Comparison of ENCODE assay signal across 28 cellular contexts in genomic region chr10:77400041-77400440, GRCh38.
DNase-seq lines count a peak whose midpoint lies in the region; ATAC-seq and TF ChIP-seq lines count a peak whose summit lies in the region.
"Had no signal": no experiment of that assay in that cellular context is flagged by ENCODE, and none has a peak within 500 bp of the region (broad histone marks: within the 10 kb centered on the region; RNA-seq: fewer than 3 reads in every experiment).

No MANE protein-coding gene starts in this region.

- H3K27ac ChIP-seq in gastroesophageal sphincter = peak overlapping the region in 3 of 4 donors; percentile 2 to 35 (median 13)
- H3K27ac ChIP-seq in effector memory CD4-positive, alpha-beta T cell (ENCODE audit: insufficient read depth, low read length, poor library complexity, severe bottlenecking) = no peak overlapping the region
- no peak overlapping the region for H3K27ac ChIP-seq in SJCRH30
- H3K27ac ChIP-seq: colonic mucosa, ovary had no signal

- H3K4me3 ChIP-seq in gastroesophageal sphincter (no peak overlapping the region), SJCRH30 (no peak overlapping the region)
- no peak overlapping the region for H3K4me3 ChIP-seq in effector memory CD4-positive, alpha-beta T cell (ENCODE audit: insufficient read depth, low read depth, low read length, poor library complexity, severe bottlenecking)
- H3K4me3 ChIP-seq: colonic mucosa, ovary, smooth muscle cell had no signal

- H3K4me1 ChIP-seq in gastroesophageal sphincter (peaks cover 0 to 20% (median 0%) of the 10 kb centered on the region in 3 donors), SJCRH30 (peaks cover 28% of the 10 kb centered on the region)
- no peaks in the 10 kb centered on the region for H3K4me1 ChIP-seq in effector memory CD4-positive, alpha-beta T cell (ENCODE audit: control insufficient read depth, insufficient read depth, low read length, poor library complexity, severe bottlenecking)
- H3K4me1 ChIP-seq: colonic mucosa had no signal

- peak; percentile 27 for DNase-seq in NCI-H2029 (lab: John Stamatoyannopoulos, UW)
- no peak for DNase-seq in NCI-H2029 treated with DMSO at 0.1 percent for 48 hours (lab: John Stamatoyannopoulos, UW)
- peak; percentile 45 for DNase-seq in NCI-H345 treated with DMSO at 0.1 percent for 48 hours (lab: John Stamatoyannopoulos, UW; ENCODE audit: unreplicated experiment)
- no peak for DNase-seq in effector memory CD4-positive, alpha-beta T cell
- DNase-seq in SJCRH30 = no peak
- DNase-seq: activated B cell treated with CpG ODN at 0.5 μM for 24 hours; activated CD4-positive, alpha-beta T cell treated with anti-CD3 and anti-CD28 coated beads, Interleukin-2, amount 50 U/mL, for 1 hour; activated gamma-delta T cell; activated naive CD8-positive, alpha-beta T cell treated with anti-CD3 and anti-CD28 coated beads, Interleukin-2, amount 10 ng/mL, durations not matched to agents 7 days and 5 days; activated T-cell treated with anti-CD3 and anti-CD28 coated beads, Interleukin-2, amount 50 U/mL, for 24 hours; aorta; CD4-positive, alpha-beta T cell; colonic mucosa; effector CD4-positive, alpha-beta T cell; Karpas-422; left colon; mammary epithelial cell; NCI-H187 treated with DMSO at 0.1 percent for 48 hours; NCI-H510A; ovary; PC-3; retina; SK-N-SH; stimulated activated naive CD4-positive, alpha-beta T cell had no signal

- TF ChIP-seq EP300 in gastroesophageal sphincter (IDR thresholded peaks at IDR 0.05) = no peak

- TF ChIP-seq CTCF in gastroesophageal sphincter (IDR thresholded peaks at IDR 0.05) = no peak

- no peak for TF ChIP-seq POLR2A in gastroesophageal sphincter (IDR thresholded peaks at IDR 0.05)

- ATAC-seq in gastroesophageal sphincter = no peak
- ATAC-seq in GM18867 (IDR thresholded peaks at IDR 0.05; ENCODE audit: unreplicated experiment) = no peak
- ATAC-seq: left colon; natural killer cell treated with Interleukin-12 subunit alpha and Interleukin-12 subunit beta and Interleukin-15 and Interleukin-18, amount 100 ng/mL, for 72 hours had no signal

- H3K27me3 ChIP-seq in gastroesophageal sphincter (no peaks in the 10 kb centered on the region), SJCRH30 (no peaks in the 10 kb centered on the region)
- no peaks in the 10 kb centered on the region for H3K27me3 ChIP-seq in effector memory CD4-positive, alpha-beta T cell (replicated peaks; ENCODE audit: control insufficient read depth, insufficient read depth, low read length, poor library complexity, severe bottlenecking)
- H3K27me3 ChIP-seq: colonic mucosa, ovary had no signal

- H3K9me3 ChIP-seq in gastroesophageal sphincter = no peaks in the 10 kb centered on the region
- no peaks in the 10 kb centered on the region for H3K9me3 ChIP-seq in effector memory CD4-positive, alpha-beta T cell (ENCODE audit: control insufficient read depth, low read length)
- H3K9me3 ChIP-seq in SJCRH30 (replicated peaks) = no peaks in the 10 kb centered on the region
- H3K9me3 ChIP-seq: colonic mucosa, ovary, SK-N-SH had no signal

- WGBS in gastroesophageal sphincter (ENCODE audit: low coverage in 1 of 2), 2 donors = 33 to 60% methylated on average over 1 to 4 of the region's 4 CpGs

- H3K36me3 ChIP-seq in gastroesophageal sphincter = peaks cover 0 to 14% of the 10 kb centered on the region in 2 donors
- no peaks in the 10 kb centered on the region for H3K36me3 ChIP-seq in effector memory CD4-positive, alpha-beta T cell (ENCODE audit: control insufficient read depth, insufficient read depth, low read length)
- no peaks in the 10 kb centered on the region for H3K36me3 ChIP-seq in SJCRH30
- H3K36me3 ChIP-seq: colonic mucosa, ovary had no signal

Comparison
In these comparisons a context has a peak if more than half of its experiments do, and no peak if none do; other contexts are left out.
1. DNase-seq: peak in NCI-H2029 (single experiment) and NCI-H345 treated with DMSO at 0.1 percent for 48 hours (single experiment); none in NCI-H2029 treated with DMSO at 0.1 percent for 48 hours (single experiment), effector memory CD4-positive, alpha-beta T cell (0 of 3) and SJCRH30 (0 of 2).
2. H3K27ac ChIP-seq: peak in gastroesophageal sphincter (3 of 4); none in effector memory CD4-positive, alpha-beta T cell (single experiment) and SJCRH30 (single experiment).